12 cellular contexts compared by ENCODE assay signal in genomic region chr11:115201121-115201792, GRCh38.
DNase-seq lines count a peak whose midpoint lies in the region; ATAC-seq, FAIRE-seq and TF ChIP-seq lines count a peak whose summit lies in the region.
"Had no signal": no experiment of that assay in that cellular context is flagged by ENCODE, and none has a peak within 500 bp of the region (broad histone marks: within the 10 kb centered on the region; RNA-seq: fewer than 3 reads in every experiment).

No MANE protein-coding gene starts in this region.

- no peaks in the 10 kb centered on the region for H3K27me3 ChIP-seq in bronchial epithelial cell (ENCODE audit: control insufficient read depth, insufficient read depth, low read length)
- H3K27me3 ChIP-seq: esophagus muscularis mucosa had no signal

- no peak overlapping the region for H3K4me3 ChIP-seq in bronchial epithelial cell (ENCODE audit: low read depth, low read length)
- H3K4me3 ChIP-seq: esophagus muscularis mucosa had no signal

- no peak for FAIRE-seq in bronchial epithelial cell (lab: Jason Lieb, UNC)

- peak; percentile 79 for DNase-seq in AG20443 (ENCODE audit: low spot score)
- peak; percentile 59 for DNase-seq in HT1080 (ENCODE audit: low read depth)
- DNase-seq in bronchial epithelial cell (ENCODE audit: low read depth), result peak; percentile 7
- peak; percentile 41 for DNase-seq in non-pigmented ciliary epithelial cell (ENCODE audit: low read depth)
- DNase-seq in activated effector memory CD4-positive, alpha-beta T cell treated with Interleukin-2 at 50 U/mL for 16 hours, result no peak
- no peak for DNase-seq in SW480 (ENCODE audit: low spot score)
- DNase-seq in GM19238 (ENCODE audit: insufficient read length, low spot score), result no peak
- DNase-seq: CD8-positive, alpha-beta memory T cell; KG1; NCI-H2081 had no signal

- TF ChIP-seq CTCF in bronchial epithelial cell (IDR thresholded peaks at IDR 0.05; ENCODE audit: insufficient read depth, low read length, severe bottlenecking), result no peak

- ATAC-seq in HG03354 (IDR thresholded peaks at IDR 0.05; ENCODE audit: poor library complexity, severe bottlenecking, unreplicated experiment), result no peak

- no peaks in the 10 kb centered on the region for H3K36me3 ChIP-seq in bronchial epithelial cell (ENCODE audit: control insufficient read depth, insufficient read depth, low read length)
- H3K36me3 ChIP-seq: esophagus muscularis mucosa had no signal

Comparison
In these comparisons a context has a peak if more than half of its experiments do, and no peak if none do; other contexts are left out.
1. DNase-seq: peak in AG20443 (single experiment), HT1080 (single experiment), bronchial epithelial cell (single experiment) and non-pigmented ciliary epithelial cell (single experiment); none in activated effector memory CD4-positive, alpha-beta T cell treated with Interleukin-2 at 50 U/mL for 16 hours (single experiment), SW480 (single experiment) and GM19238 (single experiment).